8 cellular contexts compared by ENCODE assay signal in the genomic region with DNA sequence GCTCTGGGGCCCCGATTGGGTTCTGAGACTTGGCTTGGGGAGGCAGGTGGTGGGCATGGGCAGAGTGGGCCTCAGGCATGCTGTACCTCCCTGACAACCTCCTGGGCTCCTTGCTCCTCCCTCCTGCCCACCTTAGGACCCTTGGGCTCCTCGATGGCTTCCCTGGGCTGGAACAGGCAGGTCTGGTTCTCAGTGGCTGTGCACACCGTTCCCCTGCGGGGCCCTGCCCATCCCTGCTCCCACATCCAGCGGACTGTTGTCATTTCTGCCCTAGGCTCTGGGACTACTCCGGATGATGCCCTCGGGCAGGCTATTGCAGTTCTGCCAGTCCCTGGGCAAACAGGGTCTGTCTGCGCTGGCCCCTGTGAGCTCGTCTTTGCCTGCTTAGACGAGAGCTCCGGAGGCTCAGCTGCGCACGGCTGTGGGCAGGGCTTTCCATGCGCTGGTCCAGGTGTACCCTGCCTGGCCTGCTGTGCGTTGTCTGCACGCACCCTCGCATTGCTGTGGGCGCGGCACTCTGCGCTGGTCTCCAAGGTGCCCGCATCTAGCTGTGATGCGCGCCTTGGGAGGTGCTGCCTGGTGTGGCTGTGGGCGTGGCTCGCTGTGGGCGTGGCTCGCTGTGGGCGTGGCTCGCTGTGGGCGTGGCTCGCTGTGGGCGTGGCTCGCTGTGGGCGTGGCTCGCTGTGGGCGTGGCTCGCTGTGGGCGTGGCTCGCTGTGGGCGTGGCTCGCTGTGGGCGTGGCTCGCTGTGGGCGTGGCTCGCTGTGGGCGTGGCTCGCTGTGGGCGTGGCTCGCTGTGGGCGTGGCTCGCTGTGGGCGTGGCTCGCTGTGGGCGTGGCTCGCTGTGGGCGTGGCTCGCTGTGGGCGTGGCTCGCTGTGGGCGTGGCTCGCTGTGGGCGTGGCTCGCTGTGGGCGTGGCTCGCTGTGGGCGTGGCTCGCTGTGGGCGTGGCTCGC. TPM values are rescaled to one million over a fixed set of nuclear protein-coding genes. Genes with fewer than 3 reads are reported as not detected.
A peak's percentile ranks its signal among the peaks of the same experiment; 100 is the strongest.
DNase-seq lines count a peak whose midpoint lies in the region; ATAC-seq and TF ChIP-seq lines count a peak whose summit lies in the region.
"Not testable (repeated sequence)": the region's sequence is repeated elsewhere in the genome, so short reads cannot be mapped to it uniquely, and the experiment has no call there.

No MANE protein-coding gene starts in this region.

- TF ChIP-seq POLR2A in upper lobe of left lung (IDR thresholded peaks at IDR 0.05), result not testable (repeated sequence)

- in situ Hi-C loops in GM23248 (cut with MboI), result not testable (repeated sequence)

- CTCF ChIA-PET in activated CD4-positive, alpha-beta T cell treated with anti-CD3 and anti-CD28 coated beads, Interleukin-2, amount 10 ng/mL, durations not matched to agents 7 days and 5 days (lab: Charles Lee), result interaction anchor here (0.6 kb wide), 1 partner anchor 103 kb away, joined by 3 read pairs; no protein-coding TSS in a partner anchor

- not testable (repeated sequence) for H3K4me2 ChIP-seq in GM23248 (ENCODE audit: unreplicated experiment)

- not testable (repeated sequence) for H3K27me3 ChIP-seq in GM23248 (replicated peaks; ENCODE audit: insufficient read depth); RWPE2 (ENCODE audit: insufficient read depth, poor library complexity, severe bottlenecking); adipocyte (replicated peaks; ENCODE audit: control insufficient read depth, insufficient read depth, low read length); upper lobe of left lung

- not testable (repeated sequence) for H3K36me3 ChIP-seq in GM23248 (ENCODE audit: low read depth); RWPE2 (ENCODE audit: low read depth); adipocyte (ENCODE audit: control insufficient read depth, insufficient read depth, low read length, severe bottlenecking)
- peaks cover 0 to 12% (median 8%) of the 10 kb centered on the region in 4 donors for H3K36me3 ChIP-seq in upper lobe of left lung

- not testable (repeated sequence) for H3K4me3 Mint-ChIP-seq in activated CD4-positive, alpha-beta T cell treated with anti-CD3 and anti-CD28 coated beads, Interleukin-2, amount 10 ng/mL, durations not matched to agents 7 days and 5 days; naive thymus-derived CD8-positive, alpha-beta T cell

- not testable (repeated sequence) for H3K9me2 ChIP-seq in GM23248 (ENCODE audit: insufficient read depth)

- DNase-seq in GM23248, result peak; percentile 31
- peak in 2 of 3 experiments; percentile 68 to 85 for DNase-seq in NCI-H1417 (lab: John Stamatoyannopoulos, UW)
- DNase-seq in RWPE2 (ENCODE audit: low spot score), result not testable (repeated sequence)
- peak; percentile 46 for DNase-seq in activated CD4-positive, alpha-beta T cell treated with anti-CD3 and anti-CD28 coated beads, Interleukin-2, amount 10 ng/mL, durations not matched to agents 7 days and 5 days
- peak; percentile 16 for DNase-seq in adipocyte (ENCODE audit: low read depth)
- peak; percentile 71 for DNase-seq in Right ventricle myocardium inferior (ENCODE audit: missing footprints)
- DNase-seq in naive thymus-derived CD8-positive, alpha-beta T cell, result peak in 5 of 10 donors; percentile 33 to 52 (median 37)
- DNase-seq in upper lobe of left lung, result peak in 1 of 2 donors; percentile 83

- intact Hi-C loops in Right ventricle myocardium inferior (cut with DNase I), result not testable (repeated sequence)

- not testable (repeated sequence) for H4K20me1 ChIP-seq in GM23248 (ENCODE audit: insufficient read depth)

- not testable (repeated sequence) for H3K4me1 Mint-ChIP-seq in activated CD4-positive, alpha-beta T cell treated with anti-CD3 and anti-CD28 coated beads, Interleukin-2, amount 10 ng/mL, durations not matched to agents 7 days and 5 days
- H3K4me1 Mint-ChIP-seq in naive thymus-derived CD8-positive, alpha-beta T cell, result peaks cover 12 to 24% (median 18%) of the 10 kb centered on the region in 4 donors

- H3K27ac Mint-ChIP-seq in activated CD4-positive, alpha-beta T cell treated with anti-CD3 and anti-CD28 coated beads, Interleukin-2, amount 10 ng/mL, durations not matched to agents 7 days and 5 days, result peak overlapping the region; percentile 19
- peak overlapping the region in 2 of 10 donors; percentile 22 to 87 for H3K27ac Mint-ChIP-seq in naive thymus-derived CD8-positive, alpha-beta T cell

- peaks cover 23% of the 10 kb centered on the region; the same call in 1 of the 2 replicates for H3K79me2 ChIP-seq in GM23248 (ENCODE audit: insufficient read depth)

- H3K36me3 Mint-ChIP-seq in activated CD4-positive, alpha-beta T cell treated with anti-CD3 and anti-CD28 coated beads, Interleukin-2, amount 10 ng/mL, durations not matched to agents 7 days and 5 days (ENCODE audit: low read depth), result not testable (repeated sequence)
- peaks cover 0 to 13% (median 0%) of the 10 kb centered on the region in 3 donors for H3K36me3 Mint-ChIP-seq in naive thymus-derived CD8-positive, alpha-beta T cell

- 0 out of 3 replicates have a peak, but pooled peaks have one; percentile 46 for ATAC-seq in RWPE2 (ENCODE audit: low read depth)
- peak; percentile 14 for ATAC-seq in Right ventricle myocardium inferior
- peak; percentile 39 to 68 for ATAC-seq in naive thymus-derived CD8-positive, alpha-beta T cell
- peak in 1 of 2 donors; percentile 35 for ATAC-seq in upper lobe of left lung (ENCODE audit: low FRiP score in 2 of 2)

- not testable (repeated sequence) for H3K27ac ChIP-seq in GM23248; RWPE2 (ENCODE audit: poor library complexity, severe bottlenecking)
- H3K27ac ChIP-seq in upper lobe of left lung, result peak overlapping the region in 3 of 4 donors; percentile 39 to 86 (median 45)

- not testable (repeated sequence) for H2AFZ ChIP-seq in GM23248

- TF ChIP-seq EP300 in upper lobe of left lung (IDR thresholded peaks at IDR 0.05), result not testable (repeated sequence)

- TF ChIP-seq CTCF in RWPE2 (IDR thresholded peaks at IDR 0.05; ENCODE audit: poor library complexity, severe bottlenecking); upper lobe of left lung (IDR thresholded peaks at IDR 0.05): not testable (repeated sequence)

- 55 to 63% methylated on average over 28 to 35 of the region's 69 CpGs for WGBS in GM23248 (ENCODE audit: low coverage in 1 of 2, low lambda C conversion rate in 2 of 2, missing lambda C conversion rate in 2 of 2), 2 experiments
- 76 to 100% methylated on average over 1 to 23 of the region's 69 CpGs for WGBS in upper lobe of left lung, 2 donors

- not testable (repeated sequence) for H3K27me3 Mint-ChIP-seq in activated CD4-positive, alpha-beta T cell treated with anti-CD3 and anti-CD28 coated beads, Interleukin-2, amount 10 ng/mL, durations not matched to agents 7 days and 5 days; naive thymus-derived CD8-positive, alpha-beta T cell

- not testable (repeated sequence) for H3K4me1 ChIP-seq in GM23248 (ENCODE audit: insufficient read depth); RWPE2 (ENCODE audit: insufficient read depth, poor library complexity, severe bottlenecking); adipocyte (ENCODE audit: control insufficient read depth, insufficient read depth, low read length)
- peaks cover 23 to 48% (median 36%) of the 10 kb centered on the region in 4 donors for H3K4me1 ChIP-seq in upper lobe of left lung

- H3K9ac ChIP-seq in GM23248; adipocyte (ENCODE audit: low read length): not testable (repeated sequence)

- H3K9me3 ChIP-seq in GM23248 (ENCODE audit: low read depth); RWPE2 (ENCODE audit: severe bottlenecking); adipocyte (ENCODE audit: control insufficient read depth, low read length); upper lobe of left lung: not testable (repeated sequence)

- not testable (repeated sequence) for H3K9me3 Mint-ChIP-seq in activated CD4-positive, alpha-beta T cell treated with anti-CD3 and anti-CD28 coated beads, Interleukin-2, amount 10 ng/mL, durations not matched to agents 7 days and 5 days; naive thymus-derived CD8-positive, alpha-beta T cell

- POLR2A ChIA-PET in activated CD4-positive, alpha-beta T cell treated with anti-CD3 and anti-CD28 coated beads, Interleukin-2, amount 10 ng/mL, durations not matched to agents 7 days and 5 days (lab: Charles Lee), result interaction anchor here (0.6 kb wide), 1 partner anchor 8 kb away, joined by 3 read pairs; the partner anchor contains the start of gene IBA57
- POLR2A ChIA-PET in naive thymus-derived CD8-positive, alpha-beta T cell (lab: Charles Lee), result not testable (repeated sequence)

- H3F3A ChIP-seq in GM23248 (ENCODE audit: insufficient read depth), result not testable (repeated sequence)

- not testable (repeated sequence) for H3K4me3 ChIP-seq in GM23248; RWPE2 (ENCODE audit: severe bottlenecking); adipocyte (ENCODE audit: low read length); upper lobe of left lung

RNA-seq across cellular contexts. Expression of gene IBA57, which starts 8.2 kb away (rescaled TPM):
- total RNA-seq in GM23248 (2014; rRNA removed; shearing (Covaris generic)), result 2.9 and 6.2 TPM in 2 replicates
- polyA plus RNA-seq in GM23248 (2016; fragmentation: Nextera tagmentation; extraction: Ambion mirVana), result 2.0 and 3.3 TPM in 2 replicates
- 1 to 10 TPM; 6.4 to 8.2 TPM for total RNA-seq in activated CD4-positive, alpha-beta T cell treated with anti-CD3 and anti-CD28 coated beads, Interleukin-2, amount 10 ng/mL, durations not matched to agents 7 days and 5 days
- total RNA-seq in Right ventricle myocardium inferior, result 12.7 TPM
- 10 to 100 TPM; 11.0 to 12.3 TPM for total RNA-seq in naive thymus-derived CD8-positive, alpha-beta T cell
- 1 to 10 TPM; 3.3 to 4.2 (median 3.4) TPM for polyA plus RNA-seq in naive thymus-derived CD8-positive, alpha-beta T cell
- 10 to 100 TPM in 4 of 6 donors, 1 to 10 TPM in 2; 6.1 to 19.3 (median 13.9) TPM for total RNA-seq in upper lobe of left lung

RNA-seq across cellular contexts. Expression of gene GJC2, which starts 24.1 kb away (rescaled TPM):
- 0.54 and 2.7 TPM in 2 replicates for total RNA-seq in GM23248 (2014; rRNA removed; shearing (Covaris generic))
- 0.08 and 0.14 TPM in 2 replicates for polyA plus RNA-seq in GM23248 (2016; fragmentation: Nextera tagmentation; extraction: Ambion mirVana)
- total RNA-seq in activated CD4-positive, alpha-beta T cell treated with anti-CD3 and anti-CD28 coated beads, Interleukin-2, amount 10 ng/mL, durations not matched to agents 7 days and 5 days, result under 1 TPM; 0.40 to 0.62 TPM
- total RNA-seq in Right ventricle myocardium inferior (1.6 TPM), upper lobe of left lung (1 to 10 TPM; 1.4 to 8.7 (median 2.0) TPM)
- 1 to 10 TPM; 2.6 to 2.8 TPM for total RNA-seq in naive thymus-derived CD8-positive, alpha-beta T cell
- polyA plus RNA-seq in naive thymus-derived CD8-positive, alpha-beta T cell, result under 1 TPM in 2 of 3 donors, not detected in 1; 0.16 to 0.22 TPM

RNA-seq across cellular contexts. Expression of gene GUK1, which starts 33.7 kb away (rescaled TPM):
- total RNA-seq in GM23248 (2014; rRNA removed; shearing (Covaris generic)), result 324 and 340 TPM in 2 replicates
- polyA plus RNA-seq in GM23248 (2016; fragmentation: Nextera tagmentation; extraction: Ambion mirVana), result 554 and 574 TPM in 2 replicates
- total RNA-seq in activated CD4-positive, alpha-beta T cell treated with anti-CD3 and anti-CD28 coated beads, Interleukin-2, amount 10 ng/mL, durations not matched to agents 7 days and 5 days, result 100 to 1,000 TPM; 207 to 260 TPM
- total RNA-seq in Right ventricle myocardium inferior, result 162 TPM
- total RNA-seq in naive thymus-derived CD8-positive, alpha-beta T cell, result 100 to 1,000 TPM; 189 to 202 TPM
- 100 to 1,000 TPM; 369 to 466 (median 374) TPM for polyA plus RNA-seq in naive thymus-derived CD8-positive, alpha-beta T cell
- 100 to 1,000 TPM; 198 to 385 (median 269) TPM for total RNA-seq in upper lobe of left lung

RNA-seq across cellular contexts. Expression of gene OBSCN, which starts 34.0 kb away (rescaled TPM):
- 3.0 and 5.2 TPM in 2 replicates for total RNA-seq in GM23248 (2014; rRNA removed; shearing (Covaris generic))
- polyA plus RNA-seq in GM23248 (2016; fragmentation: Nextera tagmentation; extraction: Ambion mirVana), result 1.1 and 1.3 TPM in 2 replicates
- total RNA-seq in activated CD4-positive, alpha-beta T cell treated with anti-CD3 and anti-CD28 coated beads, Interleukin-2, amount 10 ng/mL, durations not matched to agents 7 days and 5 days, result 10 to 100 TPM; 13.8 to 21.8 TPM
- 275 TPM for total RNA-seq in Right ventricle myocardium inferior
- total RNA-seq in naive thymus-derived CD8-positive, alpha-beta T cell, result 100 to 1,000 TPM in 1 of 2 experiments, 10 to 100 TPM in 1; 99.3 to 102 TPM
- 1 to 10 TPM in 2 of 3 donors, under 1 TPM in 1; 0.56 to 4.9 (median 2.4) TPM for polyA plus RNA-seq in naive thymus-derived CD8-positive, alpha-beta T cell
- 100 to 1,000 TPM in 1 of 6 donors, 10 to 100 TPM in 5; 15.7 to 160 (median 47.0) TPM for total RNA-seq in upper lobe of left lung
